Comparison of ENCODE assay signal across 12 cellular contexts in genomic region chr2:187475499-187476248, GRCh38. TPM values are rescaled to one million over a fixed set of nuclear protein-coding genes. Genes with fewer than 3 reads are reported as not detected.
DNase-seq lines count a peak whose midpoint lies in the region; ATAC-seq and TF ChIP-seq lines count a peak whose summit lies in the region.
"Had no signal": no experiment of that assay in that cellular context is flagged by ENCODE, and none has a peak within 500 bp of the region (broad histone marks: within the 10 kb centered on the region; RNA-seq: fewer than 3 reads in every experiment).

No MANE protein-coding gene starts in this region.

- ATAC-seq in activated naive CD8-positive, alpha-beta T cell treated with anti-CD3 and anti-CD28 coated beads, Interleukin-2, amount 50 U/mL, for 24 hours: peak; percentile 33
- peak; percentile 63 for ATAC-seq in HG03064 (IDR thresholded peaks at IDR 0.05; ENCODE audit: low read depth, unreplicated experiment)
- ATAC-seq: HCT116 had no signal

- H3K27ac Mint-ChIP-seq in activated naive CD8-positive, alpha-beta T cell treated with anti-CD3 and anti-CD28 coated beads, Interleukin-2, amount 50 U/mL, for 24 hours: no peak overlapping the region
- no peak overlapping the region for H3K27ac Mint-ChIP-seq in activated naive CD8-positive, alpha-beta T cell treated with anti-CD3 and anti-CD28 coated beads for 36 hours
- no peak overlapping the region for H3K27ac Mint-ChIP-seq in Calu3 (ENCODE audit: unreplicated experiment)

- intact Hi-C loops in Calu3 (cut with micrococcal nuclease; ENCODE audit: unreplicated experiment) (no loop called here), posterior cingulate gyrus (cut with DNase I) (no loop called here)

- H3K9me3 Mint-ChIP-seq in activated naive CD8-positive, alpha-beta T cell treated with anti-CD3 and anti-CD28 coated beads, Interleukin-2, amount 50 U/mL, for 24 hours: no peaks in the 10 kb centered on the region
- H3K9me3 Mint-ChIP-seq in activated naive CD8-positive, alpha-beta T cell treated with anti-CD3 and anti-CD28 coated beads for 36 hours: no peaks in the 10 kb centered on the region
- H3K9me3 Mint-ChIP-seq in Calu3 (ENCODE audit: low read depth, unreplicated experiment): no peaks in the 10 kb centered on the region

- TF ChIP-seq CTCF in Calu3 (IDR thresholded peaks at IDR 0.05; ENCODE audit: unreplicated experiment): no peak

- no peak for DNase-seq in activated naive CD8-positive, alpha-beta T cell treated with anti-CD3 and anti-CD28 coated beads, Interleukin-2, amount 50 U/mL, for 24 hours
- DNase-seq in activated naive CD8-positive, alpha-beta T cell treated with anti-CD3 and anti-CD28 coated beads for 36 hours: no peak
- DNase-seq in SIG-M5 (lab: John Stamatoyannopoulos, UW): peak; percentile 72
- no peak for DNase-seq in Calu3
- DNase-seq in activated CD8-positive, alpha-beta memory T cell treated with anti-CD3 and anti-CD28 coated beads, Interleukin-2, amount 50 U/mL, for 48 hours: no peak
- DNase-seq in posterior cingulate gyrus: no peak
- no peak for DNase-seq in SHP77 treated with DMSO at 0.1 percent for 48 hours (lab: John Stamatoyannopoulos, UW)
- DNase-seq: activated CD4-positive, alpha-beta T cell treated with anti-CD3 and anti-CD28 coated beads for 1 hour; erythroblast; PC-9 had no signal

- H3K36me3 Mint-ChIP-seq in activated naive CD8-positive, alpha-beta T cell treated with anti-CD3 and anti-CD28 coated beads, Interleukin-2, amount 50 U/mL, for 24 hours (ENCODE audit: low read depth): no peaks in the 10 kb centered on the region
- no peaks in the 10 kb centered on the region for H3K36me3 Mint-ChIP-seq in activated naive CD8-positive, alpha-beta T cell treated with anti-CD3 and anti-CD28 coated beads for 36 hours
- H3K36me3 Mint-ChIP-seq in Calu3 (ENCODE audit: insufficient read depth, unreplicated experiment): no peaks in the 10 kb centered on the region

- no TSS peak for BruUV-seq in Calu3 (replicated peaks; lab: Mats Ljungman, UMichigan)

- no peaks in the 10 kb centered on the region for H3K4me1 Mint-ChIP-seq in activated naive CD8-positive, alpha-beta T cell treated with anti-CD3 and anti-CD28 coated beads, Interleukin-2, amount 50 U/mL, for 24 hours
- H3K4me1 Mint-ChIP-seq in activated naive CD8-positive, alpha-beta T cell treated with anti-CD3 and anti-CD28 coated beads for 36 hours: peaks cover 3% of the 10 kb centered on the region
- H3K4me1 Mint-ChIP-seq in Calu3 (ENCODE audit: low read depth, unreplicated experiment): no peaks in the 10 kb centered on the region

- CTCF ChIA-PET in Calu3 (lab: Charles Lee): interaction anchor here (0.6 kb wide), 1 partner anchor 224 kb away, joined by 5 read pairs; no protein-coding TSS in a partner anchor

- H3K27me3 Mint-ChIP-seq in activated naive CD8-positive, alpha-beta T cell treated with anti-CD3 and anti-CD28 coated beads, Interleukin-2, amount 50 U/mL, for 24 hours: no peaks in the 10 kb centered on the region
- no peaks in the 10 kb centered on the region for H3K27me3 Mint-ChIP-seq in activated naive CD8-positive, alpha-beta T cell treated with anti-CD3 and anti-CD28 coated beads for 36 hours
- H3K27me3 Mint-ChIP-seq in Calu3 (ENCODE audit: unreplicated experiment): no peaks in the 10 kb centered on the region

- H3K4me3 Mint-ChIP-seq in activated naive CD8-positive, alpha-beta T cell treated with anti-CD3 and anti-CD28 coated beads, Interleukin-2, amount 50 U/mL, for 24 hours: no peak overlapping the region
- no peak overlapping the region for H3K4me3 Mint-ChIP-seq in activated naive CD8-positive, alpha-beta T cell treated with anti-CD3 and anti-CD28 coated beads for 36 hours
- H3K4me3 Mint-ChIP-seq in Calu3 (ENCODE audit: low read depth, unreplicated experiment): no peak overlapping the region

RNA-seq across cellular contexts. Expression of gene CALCRL, which starts 27.6 kb away (rescaled TPM):
- 1 to 10 TPM; 1.8 to 1.9 TPM for total RNA-seq in activated naive CD8-positive, alpha-beta T cell treated with anti-CD3 and anti-CD28 coated beads for 36 hours
- 0.99 and 1.5 TPM in 2 replicates for total RNA-seq in Calu3 (2022)
